ENCODE assay signal across 28 cellular contexts in genomic region chr15:36614016-36614415, GRCh38. TPM values are rescaled to one million over a fixed set of nuclear protein-coding genes. Genes with fewer than 3 reads are reported as not detected.
DNase-seq lines count a peak whose midpoint lies in the region; ATAC-seq and TF ChIP-seq lines count a peak whose summit lies in the region.
"Had no signal": no experiment of that assay in that cellular context is flagged by ENCODE, and none has a peak within 500 bp of the region (broad histone marks: within the 10 kb centered on the region; RNA-seq: fewer than 3 reads in every experiment).

No MANE protein-coding gene starts in this region.

- no peak overlapping the region for H3K4me3 Mint-ChIP-seq in WTC11
- H3K4me3 Mint-ChIP-seq: CD14-positive monocyte; CD8-positive, alpha-beta memory T cell had no signal

- intact Hi-C loops in heart left ventricle (cut with DNase I), result no loop called here
- intact Hi-C loops in left ventricle myocardium superior (cut with micrococcal nuclease), result no loop called here
- intact Hi-C loops in mammary epithelial cell (cut with micrococcal nuclease), result no loop called here

- 0 out of 2 replicates have a peak, but pooled peaks cover 2% of the 10 kb centered on the region for H3K36me3 Mint-ChIP-seq in WTC11
- H3K36me3 Mint-ChIP-seq: CD14-positive monocyte had no signal

- H3K4me3 ChIP-seq in heart left ventricle (no peak overlapping the region), trophoblast cell (ENCODE audit: low read depth, low read length) (no peak overlapping the region), mammary epithelial cell (replicated peaks in 1 of 3; ENCODE audit: insufficient read depth in 1 of 3, low read depth in 2 of 3, low read length in 3 of 3) (no peak overlapping the region)
- H3K4me3 ChIP-seq: GM12878 had no signal

- WGBS in heart left ventricle, 4 donors, result 49 to 58% (median 55%) methylated on average over 4 of the region's 4 CpGs
- WGBS in trophoblast cell (ENCODE audit: extremely low coverage, insufficient coverage, insufficient read length), result no CpG with 5 or more reads among the region's 4 CpGs
- 86% methylated on average over 4 of the region's 4 CpGs for WGBS in mammary epithelial cell (ENCODE audit: low coverage, missing lambda C conversion rate)

- POLR2A ChIA-PET in WTC11 (lab: Charles Lee), result no interaction called here

- no peak overlapping the region for H4K12ac ChIP-seq in trophoblast cell (ENCODE audit: low read depth, low read length)

- H3K4ac ChIP-seq in trophoblast cell (ENCODE audit: low read depth, low read length), result no peak overlapping the region

- no peak for ATAC-seq in heart left ventricle
- ATAC-seq in left ventricle myocardium superior, result no peak
- no peak for ATAC-seq in WTC11
- peak; percentile 83 for ATAC-seq in left lobe of liver
- no peak for ATAC-seq in HG02610 (IDR thresholded peaks at IDR 0.05; ENCODE audit: unreplicated experiment)
- ATAC-seq: GM12878, Panc1 had no signal

- H3K27me3 Mint-ChIP-seq in WTC11 (ENCODE audit: low read depth), result no peaks in the 10 kb centered on the region
- H3K27me3 Mint-ChIP-seq: CD8-positive, alpha-beta memory T cell had no signal

- H3K9me3 ChIP-seq in heart left ventricle, result no peaks in the 10 kb centered on the region
- no peaks in the 10 kb centered on the region for H3K9me3 ChIP-seq in trophoblast cell (ENCODE audit: insufficient read depth, low read depth, low read length)
- no peaks in the 10 kb centered on the region for H3K9me3 ChIP-seq in mammary epithelial cell (replicated peaks; ENCODE audit: insufficient read depth, low read length)
- H3K9me3 ChIP-seq: BE2C had no signal

- in situ Hi-C loops in mammary epithelial cell (cut with MboI; ENCODE audit: low sequenced_read_pairs in 2 of 2), result no loop called here

- no peak overlapping the region for H2BK12ac ChIP-seq in trophoblast cell (ENCODE audit: low read length)

- TF ChIP-seq CTCF in heart left ventricle (IDR thresholded peaks at IDR 0.05), result no peak
- no peak for TF ChIP-seq CTCF in WTC11 (IDR thresholded peaks at IDR 0.05)
- TF ChIP-seq CTCF in mammary epithelial cell (conservative IDR thresholded peaks at IDR 0.05 in 1 of 2, IDR thresholded peaks at IDR 0.05 in 1 of 2; ENCODE audit: extremely low read depth in 1 of 2, insufficient read depth in 1 of 2, low read depth in 1 of 2, low read length in 2 of 2), result no peak

- H3K4me1 Mint-ChIP-seq in WTC11, result 0 out of 2 replicates have a peak, but pooled peaks cover 4% of the 10 kb centered on the region
- H3K4me1 Mint-ChIP-seq: CD14-positive monocyte had no signal

- H3K9ac ChIP-seq in trophoblast cell (ENCODE audit: low read length) (no peak overlapping the region), mammary epithelial cell (ENCODE audit: insufficient read depth, low read length) (no peak overlapping the region)

- H3K27ac ChIP-seq in heart left ventricle, result peak overlapping the region in 7 of 12 donors; percentile 3 to 81 (median 45)
- peak overlapping the region; percentile 20 for H3K27ac ChIP-seq in trophoblast cell (ENCODE audit: low read depth, low read length)
- H3K27ac ChIP-seq in mammary epithelial cell (ENCODE audit: insufficient read depth, low read depth, low read length), result no peak overlapping the region

- H2BK120ac ChIP-seq in trophoblast cell (ENCODE audit: insufficient read depth, low read length, poor library complexity), result no peak overlapping the region

- H3K79me2 ChIP-seq in trophoblast cell (ENCODE audit: control insufficient read depth, insufficient read depth, low read length, poor library complexity) (peaks cover 4% of the 10 kb centered on the region), mammary epithelial cell (ENCODE audit: insufficient read depth, low read length) (no peaks in the 10 kb centered on the region)

- DNase-seq in heart left ventricle (no peak), left ventricle myocardium superior (no peak), WTC11 (ENCODE audit: low spot score) (peak; percentile 12), left lobe of liver (ENCODE audit: low spot score) (peak; percentile 52), trophoblast cell (peak in 1 of 2 donors; percentile 27), mammary epithelial cell (no peak), NAMALWA (ENCODE audit: low spot score) (no peak)
- DNase-seq: 8988T; ACHN; BE2C; CD8-positive, alpha-beta memory T cell; DMS153; GOT3; HCEC 1CT; Karpas-422; NCI-H1092 treated with DMSO at 0.1 percent for 48 hours; NCI-H1436; NCI-H187; NCI-H2081 treated with DMSO at 0.1 percent for 48 hours; NCI-H2171; NCI-H226; NCI-H510A; NCI-H69; SHP77 had no signal

- H3K27ac Mint-ChIP-seq in WTC11, result no peak overlapping the region
- H3K27ac Mint-ChIP-seq: CD14-positive monocyte; CD8-positive, alpha-beta memory T cell had no signal

- no peak overlapping the region for H3K18ac ChIP-seq in trophoblast cell (ENCODE audit: low read length)

- H3K4me2 ChIP-seq in trophoblast cell (ENCODE audit: low read length) (no peak overlapping the region), mammary epithelial cell (ENCODE audit: insufficient read depth, low read depth, low read length) (no peak overlapping the region)

- no peak overlapping the region for H2AK5ac ChIP-seq in trophoblast cell (ENCODE audit: low read length)

- H3K36me3 ChIP-seq in heart left ventricle, result peaks cover 0 to 10% (median 0%) of the 10 kb centered on the region in 9 donors
- no peaks in the 10 kb centered on the region for H3K36me3 ChIP-seq in trophoblast cell (ENCODE audit: control insufficient read depth in 1 of 2, insufficient read depth in 2 of 2, low read length in 2 of 2)
- no peaks in the 10 kb centered on the region for H3K36me3 ChIP-seq in mammary epithelial cell (ENCODE audit: insufficient read depth, low read length)
- H3K36me3 ChIP-seq: BE2C had no signal

- H3K23ac ChIP-seq in trophoblast cell (ENCODE audit: low read length), result no peak overlapping the region

- no TSS peak for BruUV-seq in mammary epithelial cell (replicated peaks; lab: Mats Ljungman, UMichigan)

- no peak overlapping the region for H4K8ac ChIP-seq in trophoblast cell (ENCODE audit: low read depth, low read length)

- H3K9me3 Mint-ChIP-seq in WTC11, result peaks cover 4% of the 10 kb centered on the region
- H3K9me3 Mint-ChIP-seq: CD8-positive, alpha-beta memory T cell had no signal

- H4K20me1 ChIP-seq in mammary epithelial cell (ENCODE audit: insufficient read depth, low read length), result no peaks in the 10 kb centered on the region

- peaks cover 10% of the 10 kb centered on the region for H3K79me1 ChIP-seq in trophoblast cell (ENCODE audit: low read length)

- H3K27me3 ChIP-seq in heart left ventricle (no peaks in the 10 kb centered on the region), trophoblast cell (ENCODE audit: insufficient read depth, low read length) (no peaks in the 10 kb centered on the region), mammary epithelial cell (ENCODE audit: insufficient read depth, low read length) (no peaks in the 10 kb centered on the region)
- H3K27me3 ChIP-seq: BE2C had no signal

- dilution Hi-C loops in mammary epithelial cell (cut with HindIII; ENCODE audit: low sequenced_read_pairs), result no loop called here

- H2AFZ ChIP-seq in trophoblast cell (ENCODE audit: insufficient read depth, low read length, poor library complexity) (no peak overlapping the region), mammary epithelial cell (ENCODE audit: low read depth, low read length) (no peak overlapping the region)

- no peak for TF ChIP-seq POLR2A in heart left ventricle (IDR thresholded peaks at IDR 0.05)

- no peak overlapping the region for H3K14ac ChIP-seq in trophoblast cell (ENCODE audit: low read length)

- H2BK5ac ChIP-seq in trophoblast cell (ENCODE audit: low read depth, low read length, poor library complexity), result no peak overlapping the region

- H4K91ac ChIP-seq in trophoblast cell (ENCODE audit: low read depth, low read length), result no peak overlapping the region

- H3K4me1 ChIP-seq in heart left ventricle (peaks cover 0 to 38% (median 7%) of the 10 kb centered on the region in 12 donors), trophoblast cell (ENCODE audit: control insufficient read depth in 1 of 2, insufficient read depth in 2 of 2, low read length in 2 of 2) (peaks cover 9 to 18% of the 10 kb centered on the region in 2 experiments), mammary epithelial cell (ENCODE audit: insufficient read depth, low read length) (peaks cover 16% of the 10 kb centered on the region)
- H3K4me1 ChIP-seq: BE2C had no signal

- CTCF ChIA-PET in WTC11 (lab: Charles Lee) (interaction anchor here (0.6 kb wide), 1 partner anchor 622 kb away, joined by 4 read pairs; no protein-coding TSS in a partner anchor), mammary epithelial cell (lab: Charles Lee; ENCODE audit: low non-redundant PET) (no interaction called here)

TF ChIP-seq in WTC11, 78 proteins besides CTCF, POLR2A, EP300 and RAD21 (continues in another document):
- TF ChIP-seq ZNF425 (CRISPR knock-in tag; conservative IDR thresholded peaks at IDR 0.05), result no peak
- no peak for TF ChIP-seq MLX (CRISPR knock-in tag; IDR thresholded peaks at IDR 0.05)

RNA-seq across cellular contexts. Expression of gene CDIN1, which starts 34.6 kb away (rescaled TPM):
- total RNA-seq in heart left ventricle (100 to 1,000 TPM in 8 of 9 donors, 10 to 100 TPM in 1; 67.4 to 267 (median 160) TPM), left ventricle myocardium superior (113 TPM), WTC11 (2021) (13.1 to 19.9 TPM (median 13.9 TPM) in 3 replicates), left lobe of liver (3.2 TPM), mammary epithelial cell (10 to 100 TPM; 10.8 to 15.6 TPM)
- polyA plus RNA-seq in heart left ventricle (100 to 1,000 TPM in 1 of 2 donors, 10 to 100 TPM in 1; 90.1 to 146 TPM), mammary epithelial cell (9.3 TPM)
- 13.6 and 14.9 TPM in 2 replicates for polyA plus RNA-seq in trophoblast cell (2013)
- polyA minus RNA-seq in mammary epithelial cell, result 44.3 TPM

Comparison
In these comparisons a context has a peak if more than half of its experiments do, and no peak if none do; other contexts are left out.
1. DNase-seq: peak in WTC11 (single experiment) and left lobe of liver (single experiment); none in heart left ventricle (0 of 5), left ventricle myocardium superior (single experiment), mammary epithelial cell (single experiment) and NAMALWA (single experiment).